Comparison of ENCODE assay signal across 2 cellular contexts in the genomic region with DNA sequence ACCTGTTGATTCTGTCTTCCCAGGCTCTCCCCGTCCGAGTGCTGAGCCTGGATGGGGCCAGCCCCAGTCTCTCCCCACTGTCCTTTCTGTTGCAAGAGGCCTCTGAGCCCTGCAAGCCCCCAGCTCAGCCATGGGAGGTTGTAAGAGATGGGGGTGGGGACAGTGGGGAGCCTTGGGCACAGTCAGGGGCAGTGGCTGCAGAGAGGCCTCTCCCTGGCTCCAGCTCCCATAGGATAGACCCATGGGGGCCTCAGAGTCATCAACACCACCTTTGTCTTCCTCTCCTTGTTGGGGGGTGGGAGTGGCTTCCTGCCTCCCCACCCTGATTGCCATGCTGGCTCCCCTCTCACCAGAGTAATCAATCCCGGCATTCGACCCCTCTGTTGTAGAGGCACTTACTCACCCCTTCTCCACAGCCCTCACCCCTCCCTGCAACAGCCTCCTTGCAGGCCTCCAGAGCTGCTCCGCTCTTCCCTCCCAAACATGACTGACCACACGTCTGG.
TF ChIP-seq lines count a peak whose summit lies in the region.

No MANE protein-coding gene starts in this region.

TF ChIP-seq in GM23338, 12 proteins besides CTCF, POLR2A, EP300 and RAD21:
- TF ChIP-seq, protein P1, sequence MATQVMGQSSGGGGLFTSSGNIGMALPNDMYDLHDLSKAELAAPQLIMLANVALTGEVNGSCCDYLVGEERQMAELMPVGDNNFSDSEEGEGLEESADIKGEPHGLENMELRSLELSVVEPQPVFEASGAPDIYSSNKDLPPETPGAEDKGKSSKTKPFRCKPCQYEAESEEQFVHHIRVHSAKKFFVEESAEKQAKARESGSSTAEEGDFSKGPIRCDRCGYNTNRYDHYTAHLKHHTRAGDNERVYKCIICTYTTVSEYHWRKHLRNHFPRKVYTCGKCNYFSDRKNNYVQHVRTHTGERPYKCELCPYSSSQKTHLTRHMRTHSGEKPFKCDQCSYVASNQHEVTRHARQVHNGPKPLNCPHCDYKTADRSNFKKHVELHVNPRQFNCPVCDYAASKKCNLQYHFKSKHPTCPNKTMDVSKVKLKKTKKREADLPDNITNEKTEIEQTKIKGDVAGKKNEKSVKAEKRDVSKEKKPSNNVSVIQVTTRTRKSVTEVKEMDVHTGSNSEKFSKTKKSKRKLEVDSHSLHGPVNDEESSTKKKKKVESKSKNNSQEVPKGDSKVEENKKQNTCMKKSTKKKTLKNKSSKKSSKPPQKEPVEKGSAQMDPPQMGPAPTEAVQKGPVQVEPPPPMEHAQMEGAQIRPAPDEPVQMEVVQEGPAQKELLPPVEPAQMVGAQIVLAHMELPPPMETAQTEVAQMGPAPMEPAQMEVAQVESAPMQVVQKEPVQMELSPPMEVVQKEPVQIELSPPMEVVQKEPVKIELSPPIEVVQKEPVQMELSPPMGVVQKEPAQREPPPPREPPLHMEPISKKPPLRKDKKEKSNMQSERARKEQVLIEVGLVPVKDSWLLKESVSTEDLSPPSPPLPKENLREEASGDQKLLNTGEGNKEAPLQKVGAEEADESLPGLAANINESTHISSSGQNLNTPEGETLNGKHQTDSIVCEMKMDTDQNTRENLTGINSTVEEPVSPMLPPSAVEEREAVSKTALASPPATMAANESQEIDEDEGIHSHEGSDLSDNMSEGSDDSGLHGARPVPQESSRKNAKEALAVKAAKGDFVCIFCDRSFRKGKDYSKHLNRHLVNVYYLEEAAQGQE (IDR thresholded peaks at IDR 0.05; ENCODE audit: unreplicated experiment), result no peak
- TF ChIP-seq ZNF331 (CRISPR knock-in tag; IDR thresholded peaks at IDR 0.05; ENCODE audit: low read depth) (no peak), STAT1 (IDR thresholded peaks at IDR 0.05; ENCODE audit: unreplicated experiment) (no peak)

TF ChIP-seq in endothelial cell of umbilical vein, 7 proteins besides CTCF, POLR2A, EP300 and RAD21:
- TF ChIP-seq POLR2AphosphoS5 (IDR thresholded peaks at IDR 0.05; ENCODE audit: insufficient read depth, low read depth, low read length) (no peak), EZH2 (IDR thresholded peaks at IDR 0.05; ENCODE audit: borderline replicate concordance, low read depth, low read length, severe bottlenecking) (no peak), MYC (IDR thresholded peaks at IDR 0.05; ENCODE audit: low read depth, low read length) (no peak), FOS (IDR thresholded peaks at IDR 0.05; ENCODE audit: borderline replicate concordance, insufficient read depth, low read length) (no peak), GATA2 (IDR thresholded peaks at IDR 0.05; ENCODE audit: insufficient read depth, insufficient read length, low read depth, low read length) (no peak), JUN (IDR thresholded peaks at IDR 0.05; ENCODE audit: borderline replicate concordance, insufficient read depth, insufficient read length, low read depth) (no peak)
- TF ChIP-seq, protein P2, sequence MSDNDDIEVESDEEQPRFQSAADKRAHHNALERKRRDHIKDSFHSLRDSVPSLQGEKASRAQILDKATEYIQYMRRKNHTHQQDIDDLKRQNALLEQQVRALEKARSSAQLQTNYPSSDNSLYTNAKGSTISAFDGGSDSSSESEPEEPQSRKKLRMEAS (IDR thresholded peaks at IDR 0.05; ENCODE audit: insufficient read depth, insufficient read length), result no peak
